Comparison of ENCODE assay signal across 10 cellular contexts in the genomic region with DNA sequence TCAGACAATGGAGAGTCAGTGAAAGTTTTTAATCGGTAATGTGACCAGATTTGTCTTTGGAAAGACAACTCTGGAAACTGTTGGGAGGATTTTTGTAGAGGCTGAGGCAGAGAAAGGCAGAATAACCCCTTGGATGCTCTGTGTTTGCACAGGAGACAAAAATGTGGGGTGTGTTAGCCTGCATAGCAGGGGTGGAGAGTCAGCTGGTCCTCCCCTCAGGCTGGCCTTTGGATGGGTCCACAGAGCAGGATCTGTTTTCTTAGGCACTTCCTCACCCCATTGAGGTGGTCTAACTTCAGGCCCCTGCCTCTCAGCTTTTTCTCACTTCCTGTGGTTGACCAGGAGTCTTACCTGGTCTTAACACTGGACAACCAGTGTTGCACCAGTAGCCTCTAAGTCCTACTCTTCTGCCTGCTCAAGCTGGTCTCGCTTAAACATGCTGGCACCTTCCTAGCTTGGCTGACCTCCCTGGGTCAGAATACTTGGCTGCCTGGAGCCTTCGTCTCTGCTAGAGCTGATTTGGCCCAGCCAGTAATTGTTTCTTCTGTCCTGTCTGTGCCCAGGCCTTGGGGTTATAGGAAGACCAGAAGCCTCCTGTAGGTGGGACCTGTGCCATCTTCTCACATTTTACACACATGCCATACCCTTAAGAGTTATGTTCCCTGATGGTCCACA.
A peak's percentile ranks its signal among the peaks of the same experiment; 100 is the strongest.
DNase-seq lines count a peak whose midpoint lies in the region; ATAC-seq and TF ChIP-seq lines count a peak whose summit lies in the region.
"Had no signal": no experiment of that assay in that cellular context is flagged by ENCODE, and none has a peak within 500 bp of the region (broad histone marks: within the 10 kb centered on the region; RNA-seq: fewer than 3 reads in every experiment).

No MANE protein-coding gene starts in this region.

- no peaks in the 10 kb centered on the region for H3K36me3 ChIP-seq in spleen
- no peaks in the 10 kb centered on the region for H3K36me3 ChIP-seq in CD8-positive, alpha-beta T cell (ENCODE audit: insufficient read depth, low read length)

- H3K27me3 ChIP-seq in layer of hippocampus (ENCODE audit: control insufficient read depth, insufficient read depth, low read length) (no peaks in the 10 kb centered on the region), spleen (replicated peaks in 1 of 7) (no peaks in the 10 kb centered on the region)
- no peaks in the 10 kb centered on the region for H3K27me3 ChIP-seq in CD8-positive, alpha-beta T cell (ENCODE audit: insufficient read depth, low read length)

- H3K9me3 ChIP-seq in spleen, result no peaks in the 10 kb centered on the region
- H3K9me3 ChIP-seq in CD8-positive, alpha-beta T cell (ENCODE audit: low read length), result no peaks in the 10 kb centered on the region

- peak; percentile 54 for DNase-seq in GM03348 (ENCODE audit: low spot score)
- DNase-seq in endothelial cell (ENCODE audit: low spot score), result no peak
- DNase-seq in stimulated activated effector memory CD8-positive, alpha-beta T cell treated with anti-CD3 and anti-CD28 coated beads, Interleukin-12 subunit alpha, Interleukin-12 subunit beta, amount 100 ng/mL, for 72 hours (ENCODE audit: low spot score in 2 of 2), result no peak
- DNase-seq in spleen, result no peak
- DNase-seq in CD8-positive, alpha-beta T cell, result no peak
- DNase-seq: CD4-positive, CD25-positive, alpha-beta regulatory T cell; small intestine had no signal

- H3K27ac ChIP-seq in layer of hippocampus (ENCODE audit: low read depth, low read length), result peak overlapping the region; percentile 14
- no peak overlapping the region for H3K27ac ChIP-seq in spleen
- H3K27ac ChIP-seq in CD8-positive, alpha-beta T cell (ENCODE audit: low read depth, low read length), result no peak overlapping the region

- peaks cover 62% of the 10 kb centered on the region for H3K4me1 Mint-ChIP-seq in endothelial cell (ENCODE audit: unreplicated experiment)
- peaks cover 12% of the 10 kb centered on the region for H3K4me1 Mint-ChIP-seq in stimulated activated effector memory CD8-positive, alpha-beta T cell treated with anti-CD3 and anti-CD28 coated beads, Interleukin-12 subunit alpha, Interleukin-12 subunit beta, amount 100 ng/mL, for 72 hours
- no peaks in the 10 kb centered on the region for H3K4me1 Mint-ChIP-seq in CD8-positive, alpha-beta T cell (ENCODE audit: low read depth)

- H3K27ac Mint-ChIP-seq in endothelial cell (ENCODE audit: unreplicated experiment), result peak overlapping the region; percentile 46
- no peak overlapping the region for H3K27ac Mint-ChIP-seq in stimulated activated effector memory CD8-positive, alpha-beta T cell treated with anti-CD3 and anti-CD28 coated beads, Interleukin-12 subunit alpha, Interleukin-12 subunit beta, amount 100 ng/mL, for 72 hours
- H3K27ac Mint-ChIP-seq in CD8-positive, alpha-beta T cell, result no peak overlapping the region
- H3K27ac Mint-ChIP-seq: CD4-positive, CD25-positive, alpha-beta regulatory T cell had no signal

- H3K4me3 Mint-ChIP-seq in endothelial cell (ENCODE audit: unreplicated experiment), result no peak overlapping the region
- no peak overlapping the region for H3K4me3 Mint-ChIP-seq in stimulated activated effector memory CD8-positive, alpha-beta T cell treated with anti-CD3 and anti-CD28 coated beads, Interleukin-12 subunit alpha, Interleukin-12 subunit beta, amount 100 ng/mL, for 72 hours
- no peak overlapping the region for H3K4me3 Mint-ChIP-seq in CD8-positive, alpha-beta T cell
- H3K4me3 Mint-ChIP-seq: CD4-positive, CD25-positive, alpha-beta regulatory T cell had no signal

- intact Hi-C loops in spleen (cut with DNase I; ENCODE audit: low total_unique reads), result no loop called here
- intact Hi-C loops in CD8-positive, alpha-beta T cell (cut with DNase I, micrococcal nuclease), result no loop called here

- no peak overlapping the region for H3K4me3 ChIP-seq in spleen
- H3K4me3 ChIP-seq in CD8-positive, alpha-beta T cell (ENCODE audit: low read depth, low read length), result no peak overlapping the region

- no peak for TF ChIP-seq CTCF in endothelial cell (IDR thresholded peaks at IDR 0.05; ENCODE audit: unreplicated experiment)
- TF ChIP-seq CTCF in spleen (IDR thresholded peaks at IDR 0.05 in 8 of 11, conservative IDR thresholded peaks at IDR 0.05 in 3 of 11), result no peak
- TF ChIP-seq CTCF in CD8-positive, alpha-beta T cell (IDR thresholded peaks at IDR 0.05), result no peak

- H3K9me3 Mint-ChIP-seq in endothelial cell (ENCODE audit: unreplicated experiment), result no peaks in the 10 kb centered on the region
- H3K9me3 Mint-ChIP-seq in stimulated activated effector memory CD8-positive, alpha-beta T cell treated with anti-CD3 and anti-CD28 coated beads, Interleukin-12 subunit alpha, Interleukin-12 subunit beta, amount 100 ng/mL, for 72 hours, result no peaks in the 10 kb centered on the region
- no peaks in the 10 kb centered on the region for H3K9me3 Mint-ChIP-seq in CD8-positive, alpha-beta T cell
- H3K9me3 Mint-ChIP-seq: CD4-positive, CD25-positive, alpha-beta regulatory T cell had no signal

- peaks cover 26% of the 10 kb centered on the region for H3K36me3 Mint-ChIP-seq in endothelial cell (ENCODE audit: low read depth, unreplicated experiment)
- H3K36me3 Mint-ChIP-seq in stimulated activated effector memory CD8-positive, alpha-beta T cell treated with anti-CD3 and anti-CD28 coated beads, Interleukin-12 subunit alpha, Interleukin-12 subunit beta, amount 100 ng/mL, for 72 hours, result no peaks in the 10 kb centered on the region
- no peaks in the 10 kb centered on the region for H3K36me3 Mint-ChIP-seq in CD8-positive, alpha-beta T cell
- H3K36me3 Mint-ChIP-seq: CD4-positive, CD25-positive, alpha-beta regulatory T cell had no signal

- POLR2A ChIA-PET in CD8-positive, alpha-beta T cell (lab: Charles Lee), result no interaction called here

- ATAC-seq in stimulated activated effector memory CD8-positive, alpha-beta T cell treated with anti-CD3 and anti-CD28 coated beads, Interleukin-12 subunit alpha, Interleukin-12 subunit beta, amount 100 ng/mL, for 72 hours, result peak; percentile 22
- ATAC-seq in GM21515 (IDR thresholded peaks at IDR 0.05; ENCODE audit: unreplicated experiment) (no peak), GM21360 (IDR thresholded peaks at IDR 0.05; ENCODE audit: unreplicated experiment) (no peak)
- ATAC-seq in CD8-positive, alpha-beta T cell, result no peak

- peaks cover 0 to 6% (median 0%) of the 10 kb centered on the region in 6 donors for H3K4me1 ChIP-seq in spleen
- H3K4me1 ChIP-seq in CD8-positive, alpha-beta T cell (ENCODE audit: insufficient read depth, low read length), result no peaks in the 10 kb centered on the region

- CTCF ChIA-PET in CD8-positive, alpha-beta T cell (lab: Charles Lee), result no interaction called here

- WGBS in spleen, 5 donors, result 65 to 90% (median 80%) methylated on average over 3 of the region's 3 CpGs

- no peak for TF ChIP-seq POLR2A in spleen (IDR thresholded peaks at IDR 0.05)

- peaks cover under 1% of the 10 kb centered on the region for H3K27me3 Mint-ChIP-seq in endothelial cell (ENCODE audit: unreplicated experiment)
- H3K27me3 Mint-ChIP-seq in CD8-positive, alpha-beta T cell (ENCODE audit: low read depth), result no peaks in the 10 kb centered on the region
